ENCODE assay signal across 27 cellular contexts in the genomic region with DNA sequence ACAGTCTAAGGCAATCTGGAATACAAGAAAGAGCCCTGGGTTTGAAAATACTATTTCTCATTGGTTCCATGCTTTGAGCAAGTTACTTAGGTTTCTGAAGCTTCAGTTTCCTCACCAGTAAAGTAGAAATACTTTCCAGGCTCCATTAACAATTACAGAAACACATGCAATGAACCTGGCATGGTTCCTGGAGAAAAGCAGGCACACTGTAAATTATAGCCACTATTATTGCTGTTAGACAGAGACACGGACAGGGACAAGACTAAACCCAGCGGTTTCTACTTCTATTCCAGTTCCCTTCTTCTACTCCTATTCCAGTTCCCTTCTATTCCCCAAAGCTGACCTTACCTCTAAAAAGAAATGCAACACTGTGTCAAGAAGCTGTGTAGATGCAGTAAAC. TPM values are rescaled to one million over a fixed set of nuclear protein-coding genes. Genes with fewer than 3 reads are reported as not detected.
"Had no signal": no experiment of that assay in that cellular context is flagged by ENCODE, and none has a peak within 500 bp of the region (broad histone marks: within the 10 kb centered on the region; RNA-seq: fewer than 3 reads in every experiment).

No MANE protein-coding gene starts in this region.

- H3K9me3 ChIP-seq: esophagus muscularis mucosa, spleen, tibial artery had no signal

- H3K9me3 Mint-ChIP-seq: activated B cell treated with CpG ODN at 0.5 μM for 24 hours; activated CD4-positive, alpha-beta memory T cell treated with anti-CD3 and anti-CD28 coated beads, Interleukin-2, amount 10 ng/mL, durations not matched to agents 7 days and 5 days; activated naive CD8-positive, alpha-beta T cell treated with anti-CD3 and anti-CD28 coated beads for 36 hours; activated T-helper 17 cell treated with anti-CD3 and anti-CD28 coated beads, Interleukin-2, amount 50 U/mL, for 72 hours; dendritic cell treated with granulocyte-macrophage colony-stimulating factor and Interleukin-4, amounts not matched to agents 40 ng/mL and 50 ng/mL, for 4 days; nephron had no signal

- ATAC-seq: activated CD8-positive, alpha-beta memory T cell treated with anti-CD3 and anti-CD28 coated beads, Interleukin-2, amount 10 ng/mL, durations not matched to agents 7 days and 5 days; activated T-helper 17 cell treated with anti-CD3 and anti-CD28 coated beads, Interleukin-2, amount 50 U/mL, for 72 hours; stimulated activated naive CD8-positive, alpha-beta T cell treated with anti-CD3 and anti-CD28 coated beads, Interleukin-15, Interleukin-2, amounts not matched to agents 100 U/mL and 50 U/mL, for 24 hours had no signal

- H3K36me3 ChIP-seq: esophagus muscularis mucosa had no signal

- DNase-seq: activated B cell treated with CpG ODN at 0.5 μM for 24 hours; activated CD4-positive, alpha-beta memory T cell treated with anti-CD3 and anti-CD28 coated beads, Interleukin-2, amount 10 ng/mL, durations not matched to agents 7 days and 5 days; activated CD4-positive, alpha-beta T cell treated with anti-CD3 and anti-CD28 coated beads for 4 hours; activated CD8-positive, alpha-beta memory T cell treated with anti-CD3 and anti-CD28 coated beads, Interleukin-2, amount 10 ng/mL, durations not matched to agents 7 days and 5 days; activated naive CD4-positive, alpha-beta T cell; activated naive CD8-positive, alpha-beta T cell treated with anti-CD3 and anti-CD28 coated beads for 36 hours; amniotic stem cell; effector memory CD4-positive, alpha-beta T cell; foreskin melanocyte; glutamatergic neuron; hypothalamus; midbrain; nucleus accumbens; posterior cingulate gyrus; retina; spleen; stimulated activated naive CD8-positive, alpha-beta T cell treated with anti-CD3 and anti-CD28 coated beads, Interleukin-15, Interleukin-2, amounts not matched to agents 100 U/mL and 50 U/mL, for 24 hours; substantia nigra; tibial artery had no signal

- FAIRE-seq: endothelial cell of umbilical vein had no signal

- H3K27ac ChIP-seq: esophagus muscularis mucosa, spleen, tibial artery had no signal

- H3K4me3 Mint-ChIP-seq: activated CD4-positive, alpha-beta memory T cell treated with anti-CD3 and anti-CD28 coated beads, Interleukin-2, amount 10 ng/mL, durations not matched to agents 7 days and 5 days; activated CD8-positive, alpha-beta memory T cell treated with anti-CD3 and anti-CD28 coated beads, Interleukin-2, amount 10 ng/mL, durations not matched to agents 7 days and 5 days; activated naive CD8-positive, alpha-beta T cell treated with anti-CD3 and anti-CD28 coated beads for 36 hours; activated T-helper 17 cell treated with anti-CD3 and anti-CD28 coated beads, Interleukin-2, amount 50 U/mL, for 72 hours; dendritic cell treated with granulocyte-macrophage colony-stimulating factor and Interleukin-4, amounts not matched to agents 40 ng/mL and 50 ng/mL, for 4 days; nephron had no signal

- H3K27ac Mint-ChIP-seq: activated B cell treated with CpG ODN at 0.5 μM for 24 hours; activated CD4-positive, alpha-beta memory T cell treated with anti-CD3 and anti-CD28 coated beads, Interleukin-2, amount 10 ng/mL, durations not matched to agents 7 days and 5 days; activated CD8-positive, alpha-beta memory T cell treated with anti-CD3 and anti-CD28 coated beads, Interleukin-2, amount 10 ng/mL, durations not matched to agents 7 days and 5 days; activated naive CD8-positive, alpha-beta T cell treated with anti-CD3 and anti-CD28 coated beads for 36 hours; activated T-helper 17 cell treated with anti-CD3 and anti-CD28 coated beads, Interleukin-2, amount 50 U/mL, for 72 hours; dendritic cell treated with granulocyte-macrophage colony-stimulating factor and Interleukin-4, amounts not matched to agents 40 ng/mL and 50 ng/mL, for 4 days; nephron had no signal

- H3K27me3 ChIP-seq: esophagus muscularis mucosa, spleen, tibial artery had no signal

- H3K4me1 ChIP-seq: tibial artery had no signal

- H3K4me3 ChIP-seq: esophagus muscularis mucosa, lung, spleen, tibial artery had no signal

RNA-seq across cellular contexts. Expression of a gene that starts 49.3 kb away (rescaled TPM):
- total RNA-seq: activated B cell treated with CpG ODN at 0.5 μM for 24 hours; activated CD4-positive, alpha-beta memory T cell treated with anti-CD3 and anti-CD28 coated beads, Interleukin-2, amount 10 ng/mL, durations not matched to agents 7 days and 5 days; activated CD8-positive, alpha-beta memory T cell treated with anti-CD3 and anti-CD28 coated beads, Interleukin-2, amount 10 ng/mL, durations not matched to agents 7 days and 5 days; activated naive CD8-positive, alpha-beta T cell treated with anti-CD3 and anti-CD28 coated beads for 36 hours; activated T-helper 17 cell treated with anti-CD3 and anti-CD28 coated beads, Interleukin-2, amount 50 U/mL, for 72 hours; chondrocyte; endothelial cell of umbilical vein had no signal
- polyA plus RNA-seq: keratinocyte, lung had no signal
